15 cellular contexts compared by ENCODE assay signal in genomic region chr15:48017747-48018146, GRCh38.
DNase-seq lines count a peak whose midpoint lies in the region; ATAC-seq, FAIRE-seq and TF ChIP-seq lines count a peak whose summit lies in the region.
"Had no signal": no experiment of that assay in that cellular context is flagged by ENCODE, and none has a peak within 500 bp of the region (broad histone marks: within the 10 kb centered on the region; RNA-seq: fewer than 3 reads in every experiment).

No MANE protein-coding gene starts in this region.

- no peak for TF ChIP-seq CTCF in 22Rv1 (IDR thresholded peaks at IDR 0.05)
- TF ChIP-seq CTCF in foreskin keratinocyte (conservative IDR thresholded peaks at IDR 0.05), result no peak
- TF ChIP-seq CTCF in nephron progenitor cell (IDR thresholded peaks at IDR 0.05), result no peak
- TF ChIP-seq CTCF in HepG2 (CRISPR knock-in tag; IDR thresholded peaks at IDR 0.05), result no peak

- no peak overlapping the region for H3K4me3 Mint-ChIP-seq in nephron progenitor cell

- no TSS peak for BruUV-seq in HepG2 (replicated peaks; lab: Mats Ljungman, UMichigan)

- 0% methylated on average over 2 of the region's 3 CpGs for WGBS in HepG2 (ENCODE audit: low lambda C conversion rate)

- peak overlapping the region; percentile 53 for H3K27ac ChIP-seq in 22Rv1
- H3K27ac ChIP-seq in foreskin keratinocyte, result no peak overlapping the region
- H3K27ac ChIP-seq in HepG2 (ENCODE audit: extremely low read length, insufficient read depth, low read length), result no peak overlapping the region
- H3K27ac ChIP-seq: BLaER1 treated with 17β-estradiol and CSF1 and Interleukin-3, amounts not matched to agents 10 nM and 100 nM had no signal

- no peaks in the 10 kb centered on the region for H3K9me3 ChIP-seq in HepG2 (ENCODE audit: low read length)

- H3K4me1 ChIP-seq in foreskin keratinocyte (peaks cover 5% of the 10 kb centered on the region), HepG2 (ENCODE audit: insufficient read depth, low read length) (no peaks in the 10 kb centered on the region)
- H3K4me1 ChIP-seq: BLaER1 treated with 17β-estradiol and CSF1 and Interleukin-3, amounts not matched to agents 10 nM and 100 nM had no signal

- in situ Hi-C loops in HepG2 (cut with HindIII; ENCODE audit: extremely low pct_ligation_motif_present, low pct_unique_long_range_greater_than_20kb), result no loop called here

- no peak overlapping the region for H3K4me3 ChIP-seq in HepG2 (replicated peaks in 1 of 3; ENCODE audit: insufficient read depth in 1 of 3, low read depth in 2 of 3, low read length in 3 of 3)
- H3K4me3 ChIP-seq: BLaER1 treated with 17β-estradiol and CSF1 and Interleukin-3, amounts not matched to agents 10 nM and 100 nM had no signal

- peak; percentile 31 for ATAC-seq in foreskin keratinocyte
- ATAC-seq in HepG2, result no peak
- ATAC-seq: Panc1, Right ventricle myocardium inferior had no signal

- no peak overlapping the region for H3K4me2 ChIP-seq in HepG2 (ENCODE audit: low read depth, low read length)
- H3K4me2 ChIP-seq: BLaER1 treated with 17β-estradiol and CSF1 and Interleukin-3, amounts not matched to agents 10 nM and 100 nM had no signal

- no peaks in the 10 kb centered on the region for H3K9me3 Mint-ChIP-seq in nephron progenitor cell

- no peak for TF ChIP-seq RAD21 in HepG2 (CRISPR knock-in tag; IDR thresholded peaks at IDR 0.05)

- peak overlapping the region; percentile 50 for H3K27ac Mint-ChIP-seq in nephron progenitor cell

- no peaks in the 10 kb centered on the region for H4K20me1 ChIP-seq in HepG2 (ENCODE audit: insufficient read depth, low read length)
- H4K20me1 ChIP-seq: BLaER1 treated with 17β-estradiol and CSF1 and Interleukin-3, amounts not matched to agents 10 nM and 100 nM had no signal

- POLR2A ChIA-PET in HepG2 (lab: Yijun Ruan, JAX), result no interaction called here

- no peaks in the 10 kb centered on the region for H3K36me3 ChIP-seq in HepG2 (replicated peaks in 1 of 2; ENCODE audit: control insufficient read depth in 1 of 2, insufficient read depth in 2 of 2, low read length in 2 of 2)
- H3K36me3 ChIP-seq: BLaER1 treated with 17β-estradiol and CSF1 and Interleukin-3, amounts not matched to agents 10 nM and 100 nM had no signal

- intact Hi-C loops in HepG2 (cut with micrococcal nuclease; ENCODE audit: unreplicated experiment), result no loop called here

- no peak for TF ChIP-seq EP300 in HepG2 (IDR thresholded peaks at IDR 0.05; ENCODE audit: low read depth in 2 of 2, low read length in 2 of 2)
- no peak for TF ChIP-seq EP300 in HepG2 (CRISPR knock-in tag; IDR thresholded peaks at IDR 0.05; ENCODE audit: borderline replicate concordance)

- peaks cover 11% of the 10 kb centered on the region for H3K4me1 Mint-ChIP-seq in nephron progenitor cell

- peaks cover 1% of the 10 kb centered on the region for H3K27me3 Mint-ChIP-seq in nephron progenitor cell (ENCODE audit: low read depth, poor library complexity)

- no peak for TF ChIP-seq POLR2A in HepG2 (IDR thresholded peaks at IDR 0.05; ENCODE audit: insufficient read depth in 1 of 2, low read depth in 2 of 2, low read length in 2 of 2)

- H3K9ac ChIP-seq in HepG2 (ENCODE audit: insufficient read depth, low read depth, low read length), result no peak overlapping the region
- H3K9ac ChIP-seq: BLaER1 treated with 17β-estradiol and CSF1 and Interleukin-3, amounts not matched to agents 10 nM and 100 nM had no signal

- DNase-seq in NCI-H69 (lab: John Stamatoyannopoulos, UW), result peak; percentile 29
- DNase-seq in foreskin keratinocyte, result peak; percentile 51 to 73
- DNase-seq in nephron progenitor cell, result no peak
- DNase-seq in activated naive CD4-positive, alpha-beta T cell treated with anti-CD3 and anti-CD28 coated beads, Interleukin-2, amount 50 U/mL, for 16 hours, result no peak
- DNase-seq in NCI-H1092 (lab: John Stamatoyannopoulos, UW), result no peak
- DNase-seq in dermis blood vessel endothelial cell, result no peak
- DNase-seq in HepG2 (ENCODE audit: low spot score), result no peak
- DNase-seq: DMS79 treated with DMSO at 0.1 percent for 48 hours, NCI-H1930, NCI-H510A treated with DMSO at 0.1 percent for 48 hours had no signal

- H3K79me2 ChIP-seq in HepG2 (ENCODE audit: insufficient read depth, low read length), result no peaks in the 10 kb centered on the region

- H3K27me3 ChIP-seq in foreskin keratinocyte (no peaks in the 10 kb centered on the region), HepG2 (ENCODE audit: control insufficient read depth in 1 of 2, insufficient read depth in 2 of 2, low read length in 2 of 2) (no peaks in the 10 kb centered on the region)
- H3K27me3 ChIP-seq: BLaER1 treated with 17β-estradiol and CSF1 and Interleukin-3, amounts not matched to agents 10 nM and 100 nM had no signal

- FAIRE-seq in HepG2 (lab: Jason Lieb, UNC), result no peak
- FAIRE-seq: A204.1 had no signal

- CTCF ChIA-PET in HepG2 (lab: Yijun Ruan, JAX; ENCODE audit: low intra/inter-chr PET ratio, low total read pairs), result no interaction called here

- no peak overlapping the region for H2AFZ ChIP-seq in HepG2 (ENCODE audit: low read length)

- no peaks in the 10 kb centered on the region for H3K36me3 Mint-ChIP-seq in nephron progenitor cell (ENCODE audit: low read depth)

TF ChIP-seq in HepG2, 621 proteins besides CTCF, POLR2A, EP300 and RAD21:
- TF ChIP-seq ETV5 (CRISPR knock-in tag; IDR thresholded peaks at IDR 0.05; ENCODE audit: borderline replicate concordance) (no peak), SP2 (CRISPR knock-in tag; IDR thresholded peaks at IDR 0.05) (no peak), ARID3A (IDR thresholded peaks at IDR 0.05; ENCODE audit: low read depth, low read length) (no peak), CHD2 (IDR thresholded peaks at IDR 0.05; ENCODE audit: low read depth, low read length) (no peak), THAP8 (CRISPR knock-in tag; IDR thresholded peaks at IDR 0.05; ENCODE audit: borderline replicate concordance) (no peak), BRCA1 (CRISPR knock-in tag; IDR thresholded peaks at IDR 0.05) (no peak), GATA4 (IDR thresholded peaks at IDR 0.05; ENCODE audit: borderline replicate concordance, low read depth) (no peak), FOXK2 (IDR thresholded peaks at IDR 0.05) (no peak)

Comparison
In these comparisons a context has a peak if more than half of its experiments do, and no peak if none do; other contexts are left out.
1. DNase-seq: peak in NCI-H69 (single experiment) and foreskin keratinocyte (2 of 2); none in nephron progenitor cell (single experiment), activated naive CD4-positive, alpha-beta T cell treated with anti-CD3 and anti-CD28 coated beads, Interleukin-2, amount 50 U/mL, for 16 hours (single experiment), NCI-H1092 (single experiment), dermis blood vessel endothelial cell (single experiment) and HepG2 (single experiment).